13 cellular contexts compared by ENCODE assay signal in the genomic region with DNA sequence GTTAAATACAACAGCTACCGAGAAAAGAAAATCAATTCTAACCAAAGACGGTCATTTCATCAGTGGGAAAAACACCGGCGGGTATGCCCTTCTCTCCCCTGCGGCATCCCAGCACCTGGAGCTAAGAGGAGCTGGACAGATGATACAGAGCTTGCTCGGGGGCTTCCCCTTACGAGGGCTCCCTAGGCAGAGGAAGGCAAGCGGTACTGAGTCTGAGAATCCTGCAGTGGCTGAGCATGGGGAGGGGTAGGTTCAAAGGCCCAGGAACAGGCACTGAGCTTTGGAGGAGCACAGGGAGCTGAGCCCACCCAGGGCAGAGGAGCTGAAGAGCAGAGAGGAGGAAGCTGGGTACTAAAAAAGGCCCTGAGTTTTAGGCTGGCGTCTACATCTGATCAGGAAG. TPM values are rescaled to one million over a fixed set of nuclear protein-coding genes. Genes with fewer than 3 reads are reported as not detected.
DNase-seq lines count a peak whose midpoint lies in the region; ATAC-seq, FAIRE-seq and TF ChIP-seq lines count a peak whose summit lies in the region.
"Had no signal": no experiment of that assay in that cellular context is flagged by ENCODE, and none has a peak within 500 bp of the region (broad histone marks: within the 10 kb centered on the region; RNA-seq: fewer than 3 reads in every experiment).

No MANE protein-coding gene starts in this region.

- no peaks in the 10 kb centered on the region for H3K9me2 ChIP-seq in OCI-LY7 (ENCODE audit: insufficient read depth, low read length)

- peaks cover 18% of the 10 kb centered on the region for H3K79me1 ChIP-seq in H1 (ENCODE audit: low read depth, low read length)

- no peak overlapping the region for H3K56ac ChIP-seq in H1 (replicated peaks; ENCODE audit: insufficient read length, low read depth, low read length)

- H3K4me1 ChIP-seq in OCI-LY7 (ENCODE audit: insufficient read depth, low read length, poor library complexity, severe bottlenecking): peaks cover 70% of the 10 kb centered on the region
- peaks cover 8 to 32% (median 18%) of the 10 kb centered on the region in 4 experiments; a peak in 6 of 7 replicates for H3K4me1 ChIP-seq in H1 (replicated peaks in 1 of 4; ENCODE audit: control insufficient read depth in 3 of 4, insufficient read depth in 4 of 4, low read length in 3 of 4)
- H3K4me1 ChIP-seq: SJCRH30 had no signal

- no peaks in the 10 kb centered on the region for H3K27me3 ChIP-seq in H1 (replicated peaks in 1 of 4; ENCODE audit: control insufficient read depth in 3 of 4, extremely low read depth in 1 of 4, insufficient read depth in 3 of 4, low read length in 3 of 4)
- H3K27me3 ChIP-seq: SJCRH30 had no signal

- no peak overlapping the region for H2BK12ac ChIP-seq in H1 (ENCODE audit: low read depth, low read length)

- H3K4me3 ChIP-seq in OCI-LY7 (ENCODE audit: low read depth, low read length, poor library complexity, severe bottlenecking) (peak overlapping the region; percentile 60), H1 (ENCODE audit: extremely low read depth in 1 of 4, insufficient read depth in 2 of 4, low read depth in 3 of 4, low read length in 4 of 4) (no peak overlapping the region)
- H3K4me3 ChIP-seq: lung, SJCRH30 had no signal

- H3K18ac ChIP-seq in H1 (ENCODE audit: extremely low read depth, low read length): no peak overlapping the region

- H3K9me3 Mint-ChIP-seq in activated CD8-positive, alpha-beta memory T cell treated with anti-CD3 and anti-CD28 coated beads, Interleukin-2, amount 10 ng/mL, durations not matched to agents 7 days and 5 days (ENCODE audit: low read depth): peaks cover 3% of the 10 kb centered on the region

- no peak overlapping the region for H3K23ac ChIP-seq in H1 (ENCODE audit: insufficient read length)

- intact Hi-C loops in OCI-LY7 (cut with micrococcal nuclease; ENCODE audit: unreplicated experiment): no loop called here

- no peak overlapping the region for H3K14ac ChIP-seq in H1 (ENCODE audit: insufficient read length)

- TF ChIP-seq CTCF in OCI-LY7 (conservative IDR thresholded peaks at IDR 0.05; ENCODE audit: low read length) (no peak), H1 (IDR thresholded peaks at IDR 0.05; ENCODE audit: control extremely low read depth in 1 of 3, insufficient read depth in 1 of 3, low read depth in 1 of 3, low read length in 3 of 3) (no peak)

- H2BK15ac ChIP-seq in H1 (ENCODE audit: low read length): no peak overlapping the region

- H2AFZ ChIP-seq in OCI-LY7 (ENCODE audit: low read length): no peak overlapping the region
- no peak overlapping the region for H2AFZ ChIP-seq in H1 (ENCODE audit: low read length)

- peaks cover 100% of the 10 kb centered on the region for H3K79me2 ChIP-seq in OCI-LY7 (ENCODE audit: insufficient read depth, low read depth, low read length)
- H3K79me2 ChIP-seq in H1 (ENCODE audit: control insufficient read depth in 1 of 2, insufficient read depth in 2 of 2, low read length in 2 of 2): peaks cover 29 to 97% of the 10 kb centered on the region in 2 experiments

- no TSS peak for BruUV-seq in OCI-LY7 (replicated peaks; lab: Mats Ljungman, UMichigan)

- TF ChIP-seq EP300 in H1 (IDR thresholded peaks at IDR 0.05; ENCODE audit: borderline replicate concordance in 1 of 2, low read depth in 2 of 2, low read length in 2 of 2): no peak

- H3K27ac Mint-ChIP-seq in activated CD8-positive, alpha-beta memory T cell treated with anti-CD3 and anti-CD28 coated beads, Interleukin-2, amount 10 ng/mL, durations not matched to agents 7 days and 5 days: peak overlapping the region; percentile 88

- peak; percentile 34 for ATAC-seq in activated CD8-positive, alpha-beta memory T cell treated with anti-CD3 and anti-CD28 coated beads, Interleukin-2, amount 10 ng/mL, durations not matched to agents 7 days and 5 days
- peak; percentile 57 for ATAC-seq in stimulated activated naive CD8-positive, alpha-beta T cell treated with anti-CD3 and anti-CD28 coated beads, Interleukin-15, Interleukin-2, amounts not matched to agents 100 U/mL and 50 U/mL, for 24 hours
- ATAC-seq in HG03378 (IDR thresholded peaks at IDR 0.05; ENCODE audit: unreplicated experiment): no peak

- peak overlapping the region; percentile 82 for H2BK5ac ChIP-seq in H1 (ENCODE audit: low read depth, low read length)

- POLR2A ChIA-PET in OCI-LY7 (lab: Charles Lee) (interaction anchor here (2.1 kb wide), 1 partner anchor 8 kb away, joined by 6 read pairs; no protein-coding TSS in a partner anchor), H1 (lab: Charles Lee; ENCODE audit: partially characterized antibody) (interaction anchor here (0.9 to 1.1 kb wide), 2 partner anchors 14 to 16 kb away, joined by 3 read pairs; no protein-coding TSS in a partner anchor)

- TF ChIP-seq RAD21 in H1 (IDR thresholded peaks at IDR 0.05 in 1 of 2, conservative IDR thresholded peaks at IDR 0.05 in 1 of 2; ENCODE audit: low read depth in 2 of 2, low read length in 2 of 2): no peak

- CTCF ChIA-PET in activated CD8-positive, alpha-beta memory T cell treated with anti-CD3 and anti-CD28 coated beads, Interleukin-2, amount 10 ng/mL, durations not matched to agents 7 days and 5 days (lab: Charles Lee): interaction anchor here (1.7 to 1.8 kb wide), 2 partner anchors 55 to 119 kb away, joined by 3 to 4 read pairs; no protein-coding TSS in a partner anchor
- CTCF ChIA-PET in OCI-LY7 (lab: Charles Lee; ENCODE audit: unreplicated experiment) (no interaction called here), H1 (lab: Charles Lee; ENCODE audit: partially characterized antibody) (interaction anchor here (0.6 to 2.4 kb wide), 10 partner anchors 12 to 192 kb away, joined by 3 to 8 read pairs (median 4); no protein-coding TSS in a partner anchor)

- H2BK20ac ChIP-seq in H1 (ENCODE audit: low read length): no peak overlapping the region

- FAIRE-seq in H1 (lab: Jason Lieb, UNC): no peak
- FAIRE-seq: G401.6 had no signal

- peaks cover 40% of the 10 kb centered on the region for H3K36me3 Mint-ChIP-seq in activated CD8-positive, alpha-beta memory T cell treated with anti-CD3 and anti-CD28 coated beads, Interleukin-2, amount 10 ng/mL, durations not matched to agents 7 days and 5 days

- H3K27ac ChIP-seq in OCI-LY7 (ENCODE audit: low read depth, low read length, poor library complexity, severe bottlenecking) (peak overlapping the region; percentile 61), H1 (ENCODE audit: low read depth, low read length) (no peak overlapping the region)
- H3K27ac ChIP-seq: SJCRH30 had no signal

- no peak overlapping the region for H2BK120ac ChIP-seq in H1 (replicated peaks; ENCODE audit: low read depth, low read length)

- no peak for TF ChIP-seq POLR2A in H1 (IDR thresholded peaks at IDR 0.05; ENCODE audit: control extremely low read depth in 1 of 2, low read depth in 2 of 2, low read length in 2 of 2)

- H3K4me1 Mint-ChIP-seq in activated CD8-positive, alpha-beta memory T cell treated with anti-CD3 and anti-CD28 coated beads, Interleukin-2, amount 10 ng/mL, durations not matched to agents 7 days and 5 days: peaks cover 84% of the 10 kb centered on the region

- no peak overlapping the region; a peak in 1 of 7 replicates for H3K9ac ChIP-seq in H1 (replicated peaks in 1 of 4; ENCODE audit: extremely low read depth in 1 of 4, low read depth in 3 of 4, low read length in 3 of 4)

- peak overlapping the region; percentile 32 for H4K91ac ChIP-seq in H1 (replicated peaks; ENCODE audit: insufficient read length, low read length)

- WGBS in H1 (ENCODE audit: extremely low coverage in 1 of 2, insufficient coverage in 1 of 2, insufficient read length in 1 of 2, insufficient replicate concordance in 2 of 2, low coverage in 1 of 2, low lambda C conversion rate in 2 of 2, missing lambda C conversion rate in 1 of 2), 2 experiments: 77% methylated on average over 9 of the region's 9 CpGs; no CpG with 5 or more reads in 1 of the 2 experiments

- DNase-seq in activated CD8-positive, alpha-beta memory T cell treated with anti-CD3 and anti-CD28 coated beads, Interleukin-2, amount 10 ng/mL, durations not matched to agents 7 days and 5 days: no peak
- no peak for DNase-seq in activated CD8-positive, alpha-beta memory T cell treated with anti-CD3 and anti-CD28 coated beads for 24 hours
- no peak for DNase-seq in OCI-LY7 (ENCODE audit: low spot score)
- no peak for DNase-seq in H1 (ENCODE audit: low read depth in 1 of 2, low spot score in 2 of 2)
- DNase-seq in stimulated activated naive CD8-positive, alpha-beta T cell treated with anti-CD3 and anti-CD28 coated beads, Interleukin-15, Interleukin-2, amounts not matched to agents 100 U/mL and 50 U/mL, for 24 hours: no peak
- no peak for DNase-seq in hypothalamus (lab: John Stamatoyannopoulos, UW)
- no peak for DNase-seq in NCI-H69 (lab: John Stamatoyannopoulos, UW)
- DNase-seq: activated CD8-positive, alpha-beta memory T cell treated with anti-CD3 and anti-CD28 coated beads, Interleukin-2, amount 50 U/mL, for 4 hours; NCI-H446 treated with DMSO at 0.1 percent for 48 hours; SJCRH30 had no signal

- H3K9me3 ChIP-seq in OCI-LY7 (ENCODE audit: low read length): peaks cover 7% of the 10 kb centered on the region; the same call in 1 of the 2 replicates
- no peaks in the 10 kb centered on the region for H3K9me3 ChIP-seq in H1 (ENCODE audit: insufficient read depth in 2 of 2, low read depth in 1 of 2, low read length in 1 of 2)
- H3K9me3 ChIP-seq: SJCRH30 had no signal

- H3K27me3 Mint-ChIP-seq in activated CD8-positive, alpha-beta memory T cell treated with anti-CD3 and anti-CD28 coated beads, Interleukin-2, amount 10 ng/mL, durations not matched to agents 7 days and 5 days: no peaks in the 10 kb centered on the region

- no peaks in the 10 kb centered on the region for H3K23me2 ChIP-seq in H1 (ENCODE audit: low read depth, low read length)

- H3K4me2 ChIP-seq in OCI-LY7 (ENCODE audit: low read length) (peak overlapping the region; percentile 76), H1 (ENCODE audit: insufficient read depth in 1 of 2, low read depth in 2 of 2, low read length in 2 of 2) (no peak overlapping the region; a peak in 1 of 4 replicates)

- no peak overlapping the region for H3K4ac ChIP-seq in H1 (replicated peaks; ENCODE audit: insufficient read length, low read depth, low read length)

- no peak overlapping the region for H2AK5ac ChIP-seq in H1 (ENCODE audit: low read depth, low read length)

- H4K20me1 ChIP-seq in OCI-LY7 (ENCODE audit: insufficient read depth, low read length): peaks cover 21% of the 10 kb centered on the region
- H4K20me1 ChIP-seq in H1 (replicated peaks in 1 of 2; ENCODE audit: control insufficient read depth in 1 of 2, insufficient read depth in 2 of 2, low read length in 2 of 2): peaks cover 16 to 31% of the 10 kb centered on the region in 2 experiments

- H3K36me3 ChIP-seq in OCI-LY7 (ENCODE audit: insufficient read depth, low read length) (peaks cover 18% of the 10 kb centered on the region), H1 (ENCODE audit: control insufficient read depth in 2 of 4, insufficient read depth in 4 of 4, low read length in 3 of 4) (no peaks in the 10 kb centered on the region)

- peak overlapping the region; percentile 73; the same call in 1 of the 2 replicates for H4K8ac ChIP-seq in H1 (ENCODE audit: extremely low read depth, insufficient read depth, low read length)

- H3K4me3 Mint-ChIP-seq in activated CD8-positive, alpha-beta memory T cell treated with anti-CD3 and anti-CD28 coated beads, Interleukin-2, amount 10 ng/mL, durations not matched to agents 7 days and 5 days: peak overlapping the region; percentile 76

- peak overlapping the region; percentile 30 for H4K5ac ChIP-seq in H1 (ENCODE audit: insufficient read length, low read depth, low read length)

RNA-seq across cellular contexts. Expression of a gene that starts 12.7 kb away (rescaled TPM):
- total RNA-seq in activated CD8-positive, alpha-beta memory T cell treated with anti-CD3 and anti-CD28 coated beads, Interleukin-2, amount 10 ng/mL, durations not matched to agents 7 days and 5 days: 100 to 1,000 TPM; 134 to 148 TPM
- 51.1 and 60.4 TPM in 2 replicates for total RNA-seq in OCI-LY7 (2014; rRNA removed; shearing (Covaris generic))
- total RNA-seq in OCI-LY7 (2022): 88.7 and 92.4 TPM in 2 replicates
- 142 and 143 TPM in 2 replicates for total RNA-seq in H1 (2021; fragmentation: NEBNext Ultra II Directional; extraction: Animal tissue kit (Norgen Biotek cat#: 25700))
- 61.1 and 62.8 TPM in 2 replicates for polyA plus RNA-seq in H1 (2011; rRNA removed)
- polyA plus RNA-seq in H1 (2011; cell fraction: cytosol; rRNA removed): 59.9 TPM
- 54.6 TPM for polyA plus RNA-seq in H1 (2011; cell fraction: nucleus; rRNA removed)
- polyA plus RNA-seq in H1 (2012, experiment 1 of 2): 84.4 to 107 TPM (median 87.3 TPM) in 4 replicates
- polyA plus RNA-seq in H1 (2012, experiment 2 of 2): 100 TPM
- 112 TPM for polyA plus RNA-seq in H1 (2013, experiment 1 of 2)
- polyA plus RNA-seq in H1 (2013, experiment 2 of 2): 113 TPM
- polyA minus RNA-seq in H1 (2011; rRNA and poly(A)+ RNA removed): 32.0 and 40.7 TPM in 2 replicates
- polyA minus RNA-seq in H1 (2011; cell fraction: cytosol; rRNA and poly(A)+ RNA removed): 35.3 TPM
- 34.1 TPM for polyA minus RNA-seq in H1 (2011; cell fraction: nucleus; rRNA and poly(A)+ RNA removed)
